Comparison of ENCODE assay signal across 17 cellular contexts in the genomic region with DNA sequence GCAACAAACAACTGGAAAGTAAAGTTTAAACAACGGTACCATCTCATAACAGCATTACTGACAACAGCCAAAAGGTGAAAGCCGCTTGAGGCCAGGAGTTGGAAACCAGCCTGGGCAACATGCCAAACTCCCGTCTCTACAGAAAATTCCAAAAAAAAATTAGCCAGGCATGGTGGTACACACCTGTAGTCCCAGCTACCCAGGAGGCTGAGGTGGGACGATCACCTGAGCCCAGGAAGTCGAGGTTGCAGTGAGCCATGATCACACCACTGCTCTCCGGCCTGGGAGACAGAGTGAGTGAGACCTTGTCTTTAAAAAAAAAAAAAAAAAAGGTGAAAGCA. TPM values are rescaled to one million over a fixed set of nuclear protein-coding genes. Genes with fewer than 3 reads are reported as not detected.
DNase-seq lines count a peak whose midpoint lies in the region; ATAC-seq and TF ChIP-seq lines count a peak whose summit lies in the region.
"Had no signal": no experiment of that assay in that cellular context is flagged by ENCODE, and none has a peak within 500 bp of the region (broad histone marks: within the 10 kb centered on the region; RNA-seq: fewer than 3 reads in every experiment).

No MANE protein-coding gene starts in this region.

- no peak for ATAC-seq in activated CD8-positive, alpha-beta memory T cell treated with anti-CD3 and anti-CD28 coated beads, Interleukin-2, amount 10 ng/mL, durations not matched to agents 7 days and 5 days
- ATAC-seq in stimulated activated memory B cell treated with anti-CD40 and anti-IgM and Interleukin-4, amounts not matched to agents 10 μg/mL and 1 μg/mL and 100 μg/mL, for 72 hours, result no peak
- ATAC-seq: heart left ventricle had no signal

- no peak overlapping the region for H3K4me3 ChIP-seq in coronary artery

- no peaks in the 10 kb centered on the region for H3K9me3 Mint-ChIP-seq in activated CD8-positive, alpha-beta memory T cell treated with anti-CD3 and anti-CD28 coated beads, Interleukin-2, amount 10 ng/mL, durations not matched to agents 7 days and 5 days (ENCODE audit: low read depth)
- H3K9me3 Mint-ChIP-seq in IgD-negative memory B cell (no peaks in the 10 kb centered on the region), chondrocyte (ENCODE audit: low read depth) (no peaks in the 10 kb centered on the region)
- no peaks in the 10 kb centered on the region for H3K9me3 Mint-ChIP-seq in stimulated activated memory B cell treated with anti-CD40 and anti-IgM and Interleukin-4, amounts not matched to agents 10 μg/mL and 1 μg/mL and 100 μg/mL, for 72 hours
- H3K9me3 Mint-ChIP-seq: mesothelial cell of epicardium, type B pancreatic cell had no signal

- H3K27me3 Mint-ChIP-seq in activated CD8-positive, alpha-beta memory T cell treated with anti-CD3 and anti-CD28 coated beads, Interleukin-2, amount 10 ng/mL, durations not matched to agents 7 days and 5 days, result no peaks in the 10 kb centered on the region
- H3K27me3 Mint-ChIP-seq in IgD-negative memory B cell, result no peaks in the 10 kb centered on the region
- no peaks in the 10 kb centered on the region for H3K27me3 Mint-ChIP-seq in chondrocyte (ENCODE audit: low read depth)
- no peaks in the 10 kb centered on the region for H3K27me3 Mint-ChIP-seq in stimulated activated memory B cell treated with anti-CD40 and anti-IgM and Interleukin-4, amounts not matched to agents 10 μg/mL and 1 μg/mL and 100 μg/mL, for 72 hours

- H3K36me3 Mint-ChIP-seq in activated CD8-positive, alpha-beta memory T cell treated with anti-CD3 and anti-CD28 coated beads, Interleukin-2, amount 10 ng/mL, durations not matched to agents 7 days and 5 days, result peaks cover 34% of the 10 kb centered on the region
- H3K36me3 Mint-ChIP-seq in IgD-negative memory B cell (no peaks in the 10 kb centered on the region), chondrocyte (ENCODE audit: low read depth) (no peaks in the 10 kb centered on the region)
- peaks cover 7% of the 10 kb centered on the region for H3K36me3 Mint-ChIP-seq in stimulated activated memory B cell treated with anti-CD40 and anti-IgM and Interleukin-4, amounts not matched to agents 10 μg/mL and 1 μg/mL and 100 μg/mL, for 72 hours

- peaks cover 73% of the 10 kb centered on the region for H3K4me1 Mint-ChIP-seq in activated CD8-positive, alpha-beta memory T cell treated with anti-CD3 and anti-CD28 coated beads, Interleukin-2, amount 10 ng/mL, durations not matched to agents 7 days and 5 days
- H3K4me1 Mint-ChIP-seq in IgD-negative memory B cell (peaks cover 44 to 66% (median 58%) of the 10 kb centered on the region in 3 donors), chondrocyte (ENCODE audit: low read depth) (peaks cover 51% of the 10 kb centered on the region)
- peaks cover 88% of the 10 kb centered on the region for H3K4me1 Mint-ChIP-seq in stimulated activated memory B cell treated with anti-CD40 and anti-IgM and Interleukin-4, amounts not matched to agents 10 μg/mL and 1 μg/mL and 100 μg/mL, for 72 hours

- no peak overlapping the region for H3K27ac ChIP-seq in coronary artery

- CTCF ChIA-PET in activated CD8-positive, alpha-beta memory T cell treated with anti-CD3 and anti-CD28 coated beads, Interleukin-2, amount 10 ng/mL, durations not matched to agents 7 days and 5 days (lab: Charles Lee), result interaction anchor here (3.3 kb wide), 1 partner anchor 10 kb away, joined by 20 read pairs; no protein-coding TSS in a partner anchor

- H3K27ac Mint-ChIP-seq in activated CD8-positive, alpha-beta memory T cell treated with anti-CD3 and anti-CD28 coated beads, Interleukin-2, amount 10 ng/mL, durations not matched to agents 7 days and 5 days, result peak overlapping the region; percentile 41
- H3K27ac Mint-ChIP-seq in IgD-negative memory B cell, result peak overlapping the region; percentile 98 to 99 (median 98)
- no peak overlapping the region for H3K27ac Mint-ChIP-seq in chondrocyte (ENCODE audit: unreplicated experiment)
- H3K27ac Mint-ChIP-seq in stimulated activated memory B cell treated with anti-CD40 and anti-IgM and Interleukin-4, amounts not matched to agents 10 μg/mL and 1 μg/mL and 100 μg/mL, for 72 hours, result peak overlapping the region; percentile 96
- H3K27ac Mint-ChIP-seq: mesothelial cell of epicardium, type B pancreatic cell had no signal

- TF ChIP-seq CTCF in chondrocyte (IDR thresholded peaks at IDR 0.05) (no peak), coronary artery (IDR thresholded peaks at IDR 0.05) (no peak)

- no peak for DNase-seq in activated CD8-positive, alpha-beta memory T cell treated with anti-CD3 and anti-CD28 coated beads, Interleukin-2, amount 10 ng/mL, durations not matched to agents 7 days and 5 days
- DNase-seq in activated CD8-positive, alpha-beta memory T cell treated with anti-CD3 and anti-CD28 coated beads for 24 hours, result no peak
- DNase-seq in chondrocyte (ENCODE audit: low spot score) (peak; percentile 56), coronary artery (ENCODE audit: low spot score) (no peak)
- no peak for DNase-seq in stimulated activated naive CD4-positive, alpha-beta T cell treated with Interleukin-2 at 50 U/mL for 16 hours (lab: John Stamatoyannopoulos, UW)
- DNase-seq in stimulated activated CD4-positive, alpha-beta T cell treated with anti-CD3 and anti-CD28 coated beads, Interleukin-4, amount 100 ng/mL, for 1 hour, result no peak
- DNase-seq: activated CD4-positive, alpha-beta T cell treated with anti-CD3 and anti-CD28 coated beads, Interleukin-2, amount 50 U/mL, for 4 hours; activated effector memory CD4-positive, alpha-beta T cell treated with anti-CD3 and anti-CD28 coated beads, Interleukin-2, amount 50 U/mL, for 16 hours; heart left ventricle; islet precursor cell; KG1; NCI-H1105 treated with DMSO at 0.1 percent for 48 hours; NCI-H774 had no signal

- no peak overlapping the region for H3K4me3 Mint-ChIP-seq in activated CD8-positive, alpha-beta memory T cell treated with anti-CD3 and anti-CD28 coated beads, Interleukin-2, amount 10 ng/mL, durations not matched to agents 7 days and 5 days
- H3K4me3 Mint-ChIP-seq in IgD-negative memory B cell (peak overlapping the region; percentile 64 to 94 (median 90)), chondrocyte (ENCODE audit: unreplicated experiment) (no peak overlapping the region)
- H3K4me3 Mint-ChIP-seq in stimulated activated memory B cell treated with anti-CD40 and anti-IgM and Interleukin-4, amounts not matched to agents 10 μg/mL and 1 μg/mL and 100 μg/mL, for 72 hours, result peak overlapping the region; percentile 53
- H3K4me3 Mint-ChIP-seq: mesothelial cell of epicardium, type B pancreatic cell had no signal

RNA-seq across cellular contexts. Expression of gene TNK2, which starts 4.4 kb away (rescaled TPM):
- 100 to 1,000 TPM; 150 to 177 TPM for total RNA-seq in activated CD8-positive, alpha-beta memory T cell treated with anti-CD3 and anti-CD28 coated beads, Interleukin-2, amount 10 ng/mL, durations not matched to agents 7 days and 5 days
- polyA plus RNA-seq in IgD-negative memory B cell, result 6.1 TPM
- total RNA-seq in chondrocyte, result 35.5 to 39.8 TPM (median 38.6 TPM) in 3 replicates

Comparison
In these comparisons a context has a peak if more than half of its experiments do, and no peak if none do; other contexts are left out.
1. H3K4me3 Mint-ChIP-seq: peak in IgD-negative memory B cell (4 of 4) and stimulated activated memory B cell treated with anti-CD40 and anti-IgM and Interleukin-4, amounts not matched to agents 10 μg/mL and 1 μg/mL and 100 μg/mL, for 72 hours (single experiment); none in activated CD8-positive, alpha-beta memory T cell treated with anti-CD3 and anti-CD28 coated beads, Interleukin-2, amount 10 ng/mL, durations not matched to agents 7 days and 5 days (single experiment) and chondrocyte (single experiment).